ENCODE assay signal across 22 cellular contexts in genomic region chr4:78753091-78753490, GRCh38.
"Had no signal": no experiment of that assay in that cellular context is flagged by ENCODE, and none has a peak within 500 bp of the region (broad histone marks: within the 10 kb centered on the region; RNA-seq: fewer than 3 reads in every experiment).

No MANE protein-coding gene starts in this region.

- H3K9ac ChIP-seq: parathyroid adenoma had no signal

- DNase-seq: activated CD4-positive, alpha-beta T cell treated with anti-CD3 and anti-CD28 coated beads for 4 hours; activated CD4-positive, alpha-beta T cell treated with anti-CD3 and anti-CD28 coated beads, Interleukin-2, amount 50 U/mL, for 48 hours; activated CD4-positive, CD25-positive, alpha-beta regulatory T cell; activated naive CD4-positive, alpha-beta T cell treated with Interleukin-2 at 50 U/mL for 16 hours; activated naive CD8-positive, alpha-beta T cell treated with anti-CD3 and anti-CD28 coated beads for 36 hours; activated T-cell treated with anti-CD3 and anti-CD28 coated beads, Interleukin-2, amount 50 U/mL, for 48 hours; amniotic stem cell; cortex of kidney; heart left ventricle; islet precursor cell; left cardiac atrium; mesendoderm; mucosa of descending colon; nephron progenitor cell; right cardiac atrium; stimulated activated CD4-positive, alpha-beta T cell treated with anti-CD3 and anti-CD28 coated beads, Interleukin-4, amount 100 ng/mL, for 24 hours; stimulated activated naive CD8-positive, alpha-beta T cell treated with anti-CD3 and anti-CD28 coated beads, Interleukin-15, amount 100 ng/mL, for 72 hours; transverse colon had no signal

- H3K27ac ChIP-seq: heart left ventricle, parathyroid adenoma, suprapubic skin, transverse colon had no signal

- H3K4me1 ChIP-seq: parathyroid adenoma, suprapubic skin had no signal

- FAIRE-seq: bronchial epithelial cell, urothelium cell line had no signal

- H3K79me2 ChIP-seq: parathyroid adenoma had no signal

- ATAC-seq: heart left ventricle; left cardiac atrium; mucosa of descending colon; right cardiac atrium; stimulated activated naive CD8-positive, alpha-beta T cell treated with anti-CD3 and anti-CD28 coated beads, Interleukin-15, amount 100 ng/mL, for 72 hours had no signal

- H3K27me3 ChIP-seq: heart left ventricle, suprapubic skin, transverse colon had no signal

- H3K36me3 ChIP-seq: heart left ventricle, suprapubic skin, transverse colon had no signal

- H3K4me3 ChIP-seq: heart left ventricle, mucosa of descending colon, suprapubic skin, transverse colon had no signal

- H3K9me3 ChIP-seq: heart left ventricle, mucosa of descending colon, suprapubic skin, transverse colon had no signal

- H2AFZ ChIP-seq: parathyroid adenoma had no signal
